In the genomic region with DNA sequence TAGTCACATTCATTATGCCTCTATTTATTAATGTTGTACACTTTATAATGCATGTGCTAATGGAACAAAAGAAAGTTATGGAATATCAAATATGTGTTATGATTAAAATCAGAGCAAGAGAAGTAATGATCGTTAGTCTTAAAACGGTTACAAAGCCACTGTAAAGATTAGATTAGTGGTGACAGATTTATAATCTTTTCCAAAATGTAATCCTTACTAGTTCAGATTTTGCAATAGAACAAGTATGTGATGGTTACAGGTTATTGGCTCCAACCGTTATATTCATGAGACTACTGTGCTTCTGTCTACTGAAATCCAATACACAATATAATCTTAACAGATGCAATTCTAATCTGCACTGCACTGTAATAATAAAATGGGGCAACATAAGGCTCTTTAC, we compare ENCODE assay signal across 33 cellular contexts.
"Had no signal": no experiment of that assay in that cellular context is flagged by ENCODE, and none has a peak within 500 bp of the region (broad histone marks: within the 10 kb centered on the region; RNA-seq: fewer than 3 reads in every experiment).

No MANE protein-coding gene starts in this region.

- H3K36me3 Mint-ChIP-seq: activated naive CD4-positive, alpha-beta T cell treated with anti-CD3 and anti-CD28 coated beads, Interleukin-2, amount 50 U/mL, for 24 hours; activated naive CD8-positive, alpha-beta T cell treated with anti-CD3 and anti-CD28 coated beads, Interleukin-2, amount 10 ng/mL, durations not matched to agents 7 days and 5 days had no signal

- H3K4me1 Mint-ChIP-seq: activated CD4-positive, alpha-beta T cell treated with anti-CD3 and anti-CD28 coated beads, Interleukin-2, amount 10 ng/mL, durations not matched to agents 24 days and 14 days; activated naive CD4-positive, alpha-beta T cell treated with anti-CD3 and anti-CD28 coated beads, Interleukin-2, amount 50 U/mL, for 24 hours; activated naive CD8-positive, alpha-beta T cell treated with anti-CD3 and anti-CD28 coated beads, Interleukin-2, amount 10 ng/mL, durations not matched to agents 7 days and 5 days; activated T-helper 17 cell treated with anti-CD3 and anti-CD28 coated beads, Interleukin-2, amount 50 U/mL, for 72 hours had no signal

- H3K4me3 ChIP-seq: adrenal gland, body of pancreas, MG63, Peyer's patch, SJSA1 had no signal

- H3K4me3 Mint-ChIP-seq: activated CD4-positive, alpha-beta T cell treated with anti-CD3 and anti-CD28 coated beads, Interleukin-2, amount 10 ng/mL, durations not matched to agents 24 days and 14 days; activated CD8-positive, alpha-beta T cell treated with anti-CD3 and anti-CD28 coated beads for 36 hours; activated naive CD4-positive, alpha-beta T cell treated with anti-CD3 and anti-CD28 coated beads, Interleukin-2, amount 50 U/mL, for 24 hours; activated naive CD8-positive, alpha-beta T cell treated with anti-CD3 and anti-CD28 coated beads, Interleukin-2, amount 10 ng/mL, durations not matched to agents 7 days and 5 days; activated T-cell treated with anti-CD3 and anti-CD28 coated beads, Interleukin-2, amount 50 U/mL, for 72 hours; activated T-helper 17 cell treated with anti-CD3 and anti-CD28 coated beads, Interleukin-2, amount 50 U/mL, for 72 hours; T-helper 1 cell treated with Interleukin-12 subunit alpha and Interleukin-12 subunit beta and Interleukin-4 antibody, amounts not matched to agents 30 μg/mL and 1 μg/mL, for 36 hours; T-helper 2 cell treated with Interferon-gamma antibody and Interleukin-4, amounts not matched to agents 5 μg/mL and 100 μg/mL, for 36 hours had no signal

- H3K27me3 Mint-ChIP-seq: activated CD8-positive, alpha-beta T cell treated with anti-CD3 and anti-CD28 coated beads for 36 hours; activated naive CD8-positive, alpha-beta T cell treated with anti-CD3 and anti-CD28 coated beads, Interleukin-2, amount 10 ng/mL, durations not matched to agents 7 days and 5 days had no signal

- H3K9me3 Mint-ChIP-seq: activated CD4-positive, alpha-beta T cell treated with anti-CD3 and anti-CD28 coated beads, Interleukin-2, amount 10 ng/mL, durations not matched to agents 24 days and 14 days; activated CD8-positive, alpha-beta T cell treated with anti-CD3 and anti-CD28 coated beads for 36 hours; activated naive CD4-positive, alpha-beta T cell treated with anti-CD3 and anti-CD28 coated beads, Interleukin-2, amount 50 U/mL, for 24 hours; activated naive CD8-positive, alpha-beta T cell treated with anti-CD3 and anti-CD28 coated beads, Interleukin-2, amount 10 ng/mL, durations not matched to agents 7 days and 5 days; activated T-cell treated with anti-CD3 and anti-CD28 coated beads, Interleukin-2, amount 50 U/mL, for 72 hours; activated T-helper 17 cell treated with anti-CD3 and anti-CD28 coated beads, Interleukin-2, amount 50 U/mL, for 72 hours; T-helper 1 cell treated with Interleukin-12 subunit alpha and Interleukin-12 subunit beta and Interleukin-4 antibody, amounts not matched to agents 30 μg/mL and 1 μg/mL, for 36 hours; T-helper 2 cell treated with Interferon-gamma antibody and Interleukin-4, amounts not matched to agents 5 μg/mL and 100 μg/mL, for 36 hours had no signal

- H3K9me3 ChIP-seq: adrenal gland, body of pancreas, MG63, Peyer's patch, SJSA1, SK-N-SH had no signal

- H3K4me1 ChIP-seq: body of pancreas, Peyer's patch, SJSA1 had no signal

- H3K27me3 ChIP-seq: adrenal gland, body of pancreas, MG63, Peyer's patch, SJSA1 had no signal

- H3K27ac Mint-ChIP-seq: activated CD4-positive, alpha-beta T cell treated with anti-CD3 and anti-CD28 coated beads, Interleukin-2, amount 10 ng/mL, durations not matched to agents 24 days and 14 days; activated CD8-positive, alpha-beta T cell treated with anti-CD3 and anti-CD28 coated beads for 36 hours; activated naive CD4-positive, alpha-beta T cell treated with anti-CD3 and anti-CD28 coated beads, Interleukin-2, amount 50 U/mL, for 24 hours; activated naive CD8-positive, alpha-beta T cell treated with anti-CD3 and anti-CD28 coated beads, Interleukin-2, amount 10 ng/mL, durations not matched to agents 7 days and 5 days; activated T-cell treated with anti-CD3 and anti-CD28 coated beads, Interleukin-2, amount 50 U/mL, for 72 hours; activated T-helper 17 cell treated with anti-CD3 and anti-CD28 coated beads, Interleukin-2, amount 50 U/mL, for 72 hours; T-helper 1 cell treated with Interleukin-12 subunit alpha and Interleukin-12 subunit beta and Interleukin-4 antibody, amounts not matched to agents 30 μg/mL and 1 μg/mL, for 36 hours; T-helper 2 cell treated with Interferon-gamma antibody and Interleukin-4, amounts not matched to agents 5 μg/mL and 100 μg/mL, for 36 hours had no signal

- DNase-seq: activated CD4-positive, alpha-beta T cell treated with anti-CD3 and anti-CD28 coated beads, Interleukin-2, amount 10 ng/mL, durations not matched to agents 24 days and 14 days; activated CD4-positive, alpha-beta T cell treated with anti-CD3 and anti-CD28 coated beads, Interleukin-2, amount 50 U/mL, for 4 hours; activated CD8-positive, alpha-beta T cell treated with anti-CD3 and anti-CD28 coated beads for 36 hours; activated effector memory CD4-positive, alpha-beta T cell treated with anti-CD3 and anti-CD28 coated beads, Interleukin-2, amount 50 U/mL, for 16 hours; activated naive CD4-positive, alpha-beta T cell treated with Interleukin-2 at 50 U/mL for 16 hours; activated naive CD8-positive, alpha-beta T cell treated with anti-CD3 and anti-CD28 coated beads, Interleukin-2, amount 10 ng/mL, durations not matched to agents 7 days and 5 days; activated T-cell treated with anti-CD3 and anti-CD28 coated beads, Interleukin-2, amount 50 U/mL, for 1 hour; activated T-cell treated with anti-CD3 and anti-CD28 coated beads, Interleukin-2, amount 50 U/mL, for 72 hours; adrenal gland; body of pancreas; caudate nucleus; cerebellar nuclear complex; Kasumi-1; MG63; NCI-H1048; NCI-H1105 treated with DMSO at 0.1 percent for 48 hours; NCI-H1436; NCI-H1694; NCI-H1930; NCI-H2081 treated with DMSO at 0.1 percent for 48 hours; NCI-H510A; NCI-H69; NK-92 treated with Interleukin-12 subunit alpha and Interleukin-12 subunit beta, amount 100 ng/mL, for 24 hours; PC-3; Peyer's patch; RPMI8226; SHP77 treated with DMSO at 0.1 percent for 48 hours; SK-N-SH had no signal

- H3K36me3 ChIP-seq: adrenal gland, MG63, Peyer's patch, SJSA1 had no signal

- H3K27ac ChIP-seq: adrenal gland, body of pancreas, Peyer's patch, SJSA1 had no signal

- ATAC-seq: activated CD8-positive, alpha-beta T cell treated with anti-CD3 and anti-CD28 coated beads for 36 hours; activated T-cell treated with anti-CD3 and anti-CD28 coated beads, Interleukin-2, amount 50 U/mL, for 72 hours; activated T-helper 17 cell treated with anti-CD3 and anti-CD28 coated beads, Interleukin-2, amount 50 U/mL, for 72 hours; body of pancreas; PC-3 had no signal
